In the genomic region with DNA sequence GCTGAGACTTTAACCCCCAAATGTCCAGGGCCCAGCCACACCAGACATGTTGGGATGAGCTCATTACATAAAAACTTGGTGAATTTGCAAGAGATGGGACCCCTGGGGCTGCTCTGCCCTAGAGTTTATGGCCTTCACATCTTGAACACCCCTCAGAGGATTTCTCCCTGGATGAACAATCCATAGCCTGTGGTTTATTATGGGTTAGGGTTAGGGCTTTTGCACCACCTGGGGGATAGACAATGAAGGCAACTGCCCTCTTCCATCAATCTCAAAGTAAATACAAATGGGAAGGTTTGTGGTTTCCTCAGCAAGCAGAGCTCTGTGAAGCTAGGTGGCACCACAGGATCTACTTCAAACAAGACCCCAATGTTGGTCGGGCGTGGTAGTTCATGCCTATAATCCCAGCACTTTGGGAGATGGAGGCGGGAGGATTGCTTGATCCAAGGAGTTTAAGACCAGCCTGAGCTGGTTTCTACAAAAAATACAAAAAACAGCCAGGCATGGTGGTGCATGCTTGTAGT, we compare ENCODE assay signal across 1 cellular context.
TF ChIP-seq lines count a peak whose summit lies in the region.

No MANE protein-coding gene starts in this region.

TF ChIP-seq in GM23338, 12 proteins besides CTCF, POLR2A, EP300 and RAD21 (continued from another document):
- TF ChIP-seq, protein P1, sequence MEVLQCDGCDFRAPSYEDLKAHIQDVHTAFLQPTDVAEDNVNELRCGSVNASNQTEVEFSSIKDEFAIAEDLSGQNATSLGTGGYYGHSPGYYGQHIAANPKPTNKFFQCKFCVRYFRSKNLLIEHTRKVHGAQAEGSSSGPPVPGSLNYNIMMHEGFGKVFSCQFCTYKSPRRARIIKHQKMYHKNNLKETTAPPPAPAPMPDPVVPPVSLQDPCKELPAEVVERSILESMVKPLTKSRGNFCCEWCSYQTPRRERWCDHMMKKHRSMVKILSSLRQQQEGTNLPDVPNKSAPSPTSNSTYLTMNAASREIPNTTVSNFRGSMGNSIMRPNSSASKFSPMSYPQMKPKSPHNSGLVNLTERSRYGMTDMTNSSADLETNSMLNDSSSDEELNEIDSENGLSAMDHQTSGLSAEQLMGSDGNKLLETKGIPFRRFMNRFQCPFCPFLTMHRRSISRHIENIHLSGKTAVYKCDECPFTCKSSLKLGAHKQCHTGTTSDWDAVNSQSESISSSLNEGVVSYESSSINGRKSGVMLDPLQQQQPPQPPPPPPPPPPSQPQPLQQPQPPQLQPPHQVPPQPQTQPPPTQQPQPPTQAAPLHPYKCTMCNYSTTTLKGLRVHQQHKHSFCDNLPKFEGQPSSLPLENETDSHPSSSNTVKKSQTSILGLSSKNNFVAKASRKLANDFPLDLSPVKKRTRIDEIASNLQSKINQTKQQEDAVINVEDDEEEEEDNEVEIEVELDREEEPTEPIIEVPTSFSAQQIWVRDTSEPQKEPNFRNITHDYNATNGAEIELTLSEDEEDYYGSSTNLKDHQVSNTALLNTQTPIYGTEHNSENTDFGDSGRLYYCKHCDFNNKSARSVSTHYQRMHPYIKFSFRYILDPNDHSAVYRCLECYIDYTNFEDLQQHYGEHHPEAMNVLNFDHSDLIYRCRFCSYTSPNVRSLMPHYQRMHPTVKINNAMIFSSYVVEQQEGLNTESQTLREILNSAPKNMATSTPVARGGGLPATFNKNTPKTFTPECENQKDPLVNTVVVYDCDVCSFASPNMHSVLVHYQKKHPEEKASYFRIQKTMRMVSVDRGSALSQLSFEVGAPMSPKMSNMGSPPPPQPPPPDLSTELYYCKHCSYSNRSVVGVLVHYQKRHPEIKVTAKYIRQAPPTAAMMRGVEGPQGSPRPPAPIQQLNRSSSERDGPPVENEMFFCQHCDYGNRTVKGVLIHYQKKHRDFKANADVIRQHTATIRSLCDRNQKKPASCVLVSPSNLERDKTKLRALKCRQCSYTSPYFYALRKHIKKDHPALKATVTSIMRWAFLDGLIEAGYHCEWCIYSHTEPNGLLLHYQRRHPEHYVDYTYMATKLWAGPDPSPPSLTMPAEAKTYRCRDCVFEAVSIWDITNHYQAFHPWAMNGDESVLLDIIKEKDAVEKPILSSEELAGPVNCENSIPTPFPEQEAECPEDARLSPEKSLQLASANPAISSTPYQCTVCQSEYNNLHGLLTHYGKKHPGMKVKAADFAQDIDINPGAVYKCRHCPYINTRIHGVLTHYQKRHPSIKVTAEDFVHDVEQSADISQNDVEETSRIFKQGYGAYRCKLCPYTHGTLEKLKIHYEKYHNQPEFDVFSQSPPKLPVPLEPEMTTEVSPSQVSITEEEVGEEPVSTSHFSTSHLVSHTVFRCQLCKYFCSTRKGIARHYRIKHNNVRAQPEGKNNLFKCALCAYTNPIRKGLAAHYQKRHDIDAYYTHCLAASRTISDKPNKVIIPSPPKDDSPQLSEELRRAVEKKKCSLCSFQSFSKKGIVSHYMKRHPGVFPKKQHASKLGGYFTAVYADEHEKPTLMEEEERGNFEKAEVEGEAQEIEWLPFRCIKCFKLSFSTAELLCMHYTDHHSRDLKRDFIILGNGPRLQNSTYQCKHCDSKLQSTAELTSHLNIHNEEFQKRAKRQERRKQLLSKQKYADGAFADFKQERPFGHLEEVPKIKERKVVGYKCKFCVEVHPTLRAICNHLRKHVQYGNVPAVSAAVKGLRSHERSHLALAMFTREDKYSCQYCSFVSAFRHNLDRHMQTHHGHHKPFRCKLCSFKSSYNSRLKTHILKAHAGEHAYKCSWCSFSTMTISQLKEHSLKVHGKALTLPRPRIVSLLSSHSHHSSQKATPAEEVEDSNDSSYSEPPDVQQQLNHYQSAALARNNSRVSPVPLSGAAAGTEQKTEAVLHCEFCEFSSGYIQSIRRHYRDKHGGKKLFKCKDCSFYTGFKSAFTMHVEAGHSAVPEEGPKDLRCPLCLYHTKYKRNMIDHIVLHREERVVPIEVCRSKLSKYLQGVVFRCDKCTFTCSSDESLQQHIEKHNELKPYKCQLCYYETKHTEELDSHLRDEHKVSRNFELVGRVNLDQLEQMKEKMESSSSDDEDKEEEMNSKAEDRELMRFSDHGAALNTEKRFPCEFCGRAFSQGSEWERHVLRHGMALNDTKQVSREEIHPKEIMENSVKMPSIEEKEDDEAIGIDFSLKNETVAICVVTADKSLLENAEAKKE (CRISPR knock-in tag; IDR thresholded peaks at IDR 0.05): no peak
- TF ChIP-seq JUNB (IDR thresholded peaks at IDR 0.05; ENCODE audit: unreplicated experiment) (no peak), ZNF331 (CRISPR knock-in tag; IDR thresholded peaks at IDR 0.05; ENCODE audit: low read depth) (no peak), ZNF114 (CRISPR knock-in tag; IDR thresholded peaks at IDR 0.05) (no peak), EZH2phosphoT487 (IDR thresholded peaks at IDR 0.05; ENCODE audit: unreplicated experiment) (no peak), CREB1 (CRISPR knock-in tag; IDR thresholded peaks at IDR 0.05; ENCODE audit: low read depth) (no peak), STAT1 (IDR thresholded peaks at IDR 0.05; ENCODE audit: unreplicated experiment) (no peak), NANOG (IDR thresholded peaks at IDR 0.05; ENCODE audit: borderline replicate concordance) (no peak)
- TF ChIP-seq, protein P2, sequence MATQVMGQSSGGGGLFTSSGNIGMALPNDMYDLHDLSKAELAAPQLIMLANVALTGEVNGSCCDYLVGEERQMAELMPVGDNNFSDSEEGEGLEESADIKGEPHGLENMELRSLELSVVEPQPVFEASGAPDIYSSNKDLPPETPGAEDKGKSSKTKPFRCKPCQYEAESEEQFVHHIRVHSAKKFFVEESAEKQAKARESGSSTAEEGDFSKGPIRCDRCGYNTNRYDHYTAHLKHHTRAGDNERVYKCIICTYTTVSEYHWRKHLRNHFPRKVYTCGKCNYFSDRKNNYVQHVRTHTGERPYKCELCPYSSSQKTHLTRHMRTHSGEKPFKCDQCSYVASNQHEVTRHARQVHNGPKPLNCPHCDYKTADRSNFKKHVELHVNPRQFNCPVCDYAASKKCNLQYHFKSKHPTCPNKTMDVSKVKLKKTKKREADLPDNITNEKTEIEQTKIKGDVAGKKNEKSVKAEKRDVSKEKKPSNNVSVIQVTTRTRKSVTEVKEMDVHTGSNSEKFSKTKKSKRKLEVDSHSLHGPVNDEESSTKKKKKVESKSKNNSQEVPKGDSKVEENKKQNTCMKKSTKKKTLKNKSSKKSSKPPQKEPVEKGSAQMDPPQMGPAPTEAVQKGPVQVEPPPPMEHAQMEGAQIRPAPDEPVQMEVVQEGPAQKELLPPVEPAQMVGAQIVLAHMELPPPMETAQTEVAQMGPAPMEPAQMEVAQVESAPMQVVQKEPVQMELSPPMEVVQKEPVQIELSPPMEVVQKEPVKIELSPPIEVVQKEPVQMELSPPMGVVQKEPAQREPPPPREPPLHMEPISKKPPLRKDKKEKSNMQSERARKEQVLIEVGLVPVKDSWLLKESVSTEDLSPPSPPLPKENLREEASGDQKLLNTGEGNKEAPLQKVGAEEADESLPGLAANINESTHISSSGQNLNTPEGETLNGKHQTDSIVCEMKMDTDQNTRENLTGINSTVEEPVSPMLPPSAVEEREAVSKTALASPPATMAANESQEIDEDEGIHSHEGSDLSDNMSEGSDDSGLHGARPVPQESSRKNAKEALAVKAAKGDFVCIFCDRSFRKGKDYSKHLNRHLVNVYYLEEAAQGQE (IDR thresholded peaks at IDR 0.05; ENCODE audit: unreplicated experiment): no peak
